ENCODE assay signal across 11 cellular contexts in genomic region chr22:42945736-42946135, GRCh38.
A peak's percentile ranks its signal among the peaks of the same experiment; 100 is the strongest.
DNase-seq lines count a peak whose midpoint lies in the region; ATAC-seq and FAIRE-seq lines count a peak whose summit lies in the region.
"Had no signal": no experiment of that assay in that cellular context is flagged by ENCODE, and none has a peak within 500 bp of the region (broad histone marks: within the 10 kb centered on the region; RNA-seq: fewer than 3 reads in every experiment).

No MANE protein-coding gene starts in this region.

- intact Hi-C loops in left ventricle myocardium superior (cut with micrococcal nuclease), result no loop called here
- intact Hi-C loops in activated CD4-positive, alpha-beta memory T cell treated with anti-CD3 and anti-CD28 coated beads for 36 hours (cut with micrococcal nuclease), result no loop called here

- peak; percentile 9 for ATAC-seq in left ventricle myocardium superior
- no peak for ATAC-seq in HG03039 (IDR thresholded peaks at IDR 0.05; ENCODE audit: unreplicated experiment)

- H3K4me1 Mint-ChIP-seq in activated CD4-positive, alpha-beta memory T cell treated with anti-CD3 and anti-CD28 coated beads for 36 hours (ENCODE audit: low read depth), result peaks cover 34% of the 10 kb centered on the region

- peak; percentile 58 for FAIRE-seq in GM19239 (lab: Jason Lieb, UNC)

- H3K36me3 Mint-ChIP-seq in activated CD4-positive, alpha-beta memory T cell treated with anti-CD3 and anti-CD28 coated beads for 36 hours, result peaks cover 1% of the 10 kb centered on the region

- H3K4me3 Mint-ChIP-seq in activated CD4-positive, alpha-beta memory T cell treated with anti-CD3 and anti-CD28 coated beads for 36 hours, result no peak overlapping the region

- H3K27ac Mint-ChIP-seq in activated CD4-positive, alpha-beta memory T cell treated with anti-CD3 and anti-CD28 coated beads for 36 hours, result no peak overlapping the region

- DNase-seq in GM19239 (ENCODE audit: insufficient read length, low spot score) (no peak), SW480 (ENCODE audit: low spot score) (peak; percentile 49), left ventricle myocardium superior (no peak), renal cortical epithelial cell (ENCODE audit: low read depth) (peak; percentile 52), MV-4-11 (lab: John Stamatoyannopoulos, UW) (no peak), NCI-H226 (no peak)
- DNase-seq in activated CD4-positive, alpha-beta memory T cell treated with anti-CD3 and anti-CD28 coated beads for 36 hours, result no peak
- DNase-seq: NCI-H748 treated with DMSO at 0.1 percent for 48 hours, sigmoid colon, SW 1271 had no signal

- no peaks in the 10 kb centered on the region for H3K27me3 Mint-ChIP-seq in activated CD4-positive, alpha-beta memory T cell treated with anti-CD3 and anti-CD28 coated beads for 36 hours

- POLR2A ChIA-PET in activated CD4-positive, alpha-beta memory T cell treated with anti-CD3 and anti-CD28 coated beads for 36 hours (lab: Charles Lee), result no interaction called here

- no peaks in the 10 kb centered on the region for H3K9me3 Mint-ChIP-seq in activated CD4-positive, alpha-beta memory T cell treated with anti-CD3 and anti-CD28 coated beads for 36 hours

- CTCF ChIA-PET in activated CD4-positive, alpha-beta memory T cell treated with anti-CD3 and anti-CD28 coated beads for 36 hours (lab: Charles Lee), result interaction anchor here (0.6 kb wide), 1 partner anchor 197 kb away, joined by 4 read pairs; no protein-coding TSS in a partner anchor

Comparison
In these comparisons a context has a peak if more than half of its experiments do, and no peak if none do; other contexts are left out.
1. DNase-seq: peak in SW480 (single experiment) and renal cortical epithelial cell (single experiment); none in GM19239 (single experiment), left ventricle myocardium superior (single experiment), MV-4-11 (single experiment), activated CD4-positive, alpha-beta memory T cell treated with anti-CD3 and anti-CD28 coated beads for 36 hours (single experiment) and NCI-H226 (single experiment).